8 cellular contexts compared by ENCODE assay signal in the genomic region with DNA sequence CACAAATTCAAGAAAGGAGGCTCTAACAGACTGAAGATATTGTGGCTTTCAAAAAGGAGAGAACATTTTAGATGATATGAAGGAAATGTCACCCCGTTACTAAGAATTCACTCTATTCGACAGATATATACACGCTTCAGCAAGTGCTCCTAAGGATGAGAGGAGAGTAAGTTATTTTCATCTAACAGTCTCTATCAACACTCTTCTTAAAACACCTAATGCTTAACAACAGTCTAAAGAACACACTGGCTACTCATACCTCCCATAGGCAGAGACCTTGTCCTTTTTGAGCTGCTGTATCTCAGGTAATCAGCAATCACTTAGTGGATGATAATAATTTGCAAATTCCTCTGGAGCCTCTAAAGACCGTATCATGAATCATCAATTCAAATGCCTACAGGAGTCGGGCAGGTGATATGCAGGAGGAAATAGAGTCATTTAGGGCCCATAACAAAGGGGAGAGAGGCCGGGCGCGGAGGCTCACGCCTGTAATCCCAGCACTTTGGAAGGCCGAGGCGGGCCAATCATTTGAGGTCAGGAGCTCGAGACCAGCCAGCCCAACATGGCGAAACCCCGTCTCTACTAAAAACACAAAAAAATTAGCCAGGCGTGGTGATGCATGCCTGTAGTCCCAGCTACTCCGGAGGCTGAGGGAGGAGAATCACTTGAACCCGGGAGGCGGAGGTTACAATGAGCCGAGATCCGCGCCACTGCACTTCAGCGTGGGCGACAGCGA. TPM values are rescaled to one million over a fixed set of nuclear protein-coding genes. Genes with fewer than 3 reads are reported as not detected.
DNase-seq lines count a peak whose midpoint lies in the region; ATAC-seq, FAIRE-seq and TF ChIP-seq lines count a peak whose summit lies in the region.

No MANE protein-coding gene starts in this region.

- ATAC-seq in GM18499 (IDR thresholded peaks at IDR 0.05; ENCODE audit: insufficient read depth, unreplicated experiment) (peak; percentile 15), HG02623 (IDR thresholded peaks at IDR 0.05; ENCODE audit: unreplicated experiment) (peak; percentile 11)

- DNase-seq in NT2/D1 (ENCODE audit: low read depth, low spot score) = peak; percentile 16
- peak; percentile 17 for DNase-seq in astrocyte of the hippocampus (ENCODE audit: low read depth, low spot score)
- DNase-seq in kidney = no peak
- peak; percentile 37 for DNase-seq in stimulated activated CD4-positive, alpha-beta T cell treated with anti-CD3 and anti-CD28 coated beads, Interleukin-4, amount 100 ng/mL, for 1 hour
- DNase-seq in AG20443 (ENCODE audit: low spot score) = no peak
- no peak for DNase-seq in NCI-H1436 treated with DMSO at 0.1 percent for 48 hours (lab: John Stamatoyannopoulos, UW)

- H3K9me3 ChIP-seq in NT2/D1 (ENCODE audit: insufficient read depth, low read length) = no peaks in the 10 kb centered on the region
- no peaks in the 10 kb centered on the region for H3K9me3 ChIP-seq in kidney (ENCODE audit: control insufficient read depth in 1 of 2, low read length in 2 of 2)

- H3K36me3 ChIP-seq in NT2/D1 (ENCODE audit: insufficient read depth, insufficient read length, low read length) (no peaks in the 10 kb centered on the region), kidney (ENCODE audit: control insufficient read depth in 1 of 2, insufficient read depth in 2 of 2, low read length in 2 of 2) (no peaks in the 10 kb centered on the region)

- peak overlapping the region; percentile 94 for H3K9ac ChIP-seq in NT2/D1 (ENCODE audit: insufficient read length, low read depth)
- H3K9ac ChIP-seq in kidney (ENCODE audit: low read length in 2 of 2) = peak overlapping the region; percentile 1 to 96

- no peak for TF ChIP-seq CTCF in kidney (IDR thresholded peaks at IDR 0.05; ENCODE audit: borderline replicate concordance, extremely low read depth, insufficient read depth)

- H3K27ac ChIP-seq in kidney (ENCODE audit: low read depth in 2 of 2, low read length in 2 of 2) = peak overlapping the region; percentile 99

- H3K27me3 ChIP-seq in NT2/D1 (ENCODE audit: insufficient read depth, insufficient read length) = no peaks in the 10 kb centered on the region

- intact Hi-C loops in kidney (cut with DNase I) = no loop called here

- FAIRE-seq in kidney (lab: Jason Lieb, UNC) = no peak

- no peaks in the 10 kb centered on the region for H3K4me1 ChIP-seq in NT2/D1 (ENCODE audit: insufficient read depth, insufficient read length)
- peaks cover 9 to 13% of the 10 kb centered on the region in 2 donors for H3K4me1 ChIP-seq in kidney (ENCODE audit: control insufficient read depth in 1 of 2, insufficient read depth in 1 of 2, low read depth in 1 of 2, low read length in 2 of 2)

- H3K4me3 ChIP-seq in NT2/D1 (ENCODE audit: insufficient read length, low read depth) (peak overlapping the region; percentile 62), kidney (ENCODE audit: low read length in 2 of 2) (peak overlapping the region; percentile 82 to 85)

RNA-seq across cellular contexts. Expression of a gene that starts 1.3 kb away (rescaled TPM):
- total RNA-seq in kidney = 30.2 TPM
- polyA plus RNA-seq in kidney (ENCODE audit: insufficient read depth, low read depth, low replicate concordance) = 67.0 TPM

RNA-seq across cellular contexts. Expression of a gene that starts 45.2 kb away (rescaled TPM):
- 86.6 TPM for total RNA-seq in kidney
- 14.0 TPM for polyA plus RNA-seq in kidney (ENCODE audit: insufficient read depth, low read depth, low replicate concordance)

Comparison
In these comparisons a context has a peak if more than half of its experiments do, and no peak if none do; other contexts are left out.
1. DNase-seq: peak in NT2/D1 (single experiment), astrocyte of the hippocampus (single experiment) and stimulated activated CD4-positive, alpha-beta T cell treated with anti-CD3 and anti-CD28 coated beads, Interleukin-4, amount 100 ng/mL, for 1 hour (single experiment); none in kidney (single experiment), AG20443 (single experiment) and NCI-H1436 treated with DMSO at 0.1 percent for 48 hours (single experiment).